In the genomic region with DNA sequence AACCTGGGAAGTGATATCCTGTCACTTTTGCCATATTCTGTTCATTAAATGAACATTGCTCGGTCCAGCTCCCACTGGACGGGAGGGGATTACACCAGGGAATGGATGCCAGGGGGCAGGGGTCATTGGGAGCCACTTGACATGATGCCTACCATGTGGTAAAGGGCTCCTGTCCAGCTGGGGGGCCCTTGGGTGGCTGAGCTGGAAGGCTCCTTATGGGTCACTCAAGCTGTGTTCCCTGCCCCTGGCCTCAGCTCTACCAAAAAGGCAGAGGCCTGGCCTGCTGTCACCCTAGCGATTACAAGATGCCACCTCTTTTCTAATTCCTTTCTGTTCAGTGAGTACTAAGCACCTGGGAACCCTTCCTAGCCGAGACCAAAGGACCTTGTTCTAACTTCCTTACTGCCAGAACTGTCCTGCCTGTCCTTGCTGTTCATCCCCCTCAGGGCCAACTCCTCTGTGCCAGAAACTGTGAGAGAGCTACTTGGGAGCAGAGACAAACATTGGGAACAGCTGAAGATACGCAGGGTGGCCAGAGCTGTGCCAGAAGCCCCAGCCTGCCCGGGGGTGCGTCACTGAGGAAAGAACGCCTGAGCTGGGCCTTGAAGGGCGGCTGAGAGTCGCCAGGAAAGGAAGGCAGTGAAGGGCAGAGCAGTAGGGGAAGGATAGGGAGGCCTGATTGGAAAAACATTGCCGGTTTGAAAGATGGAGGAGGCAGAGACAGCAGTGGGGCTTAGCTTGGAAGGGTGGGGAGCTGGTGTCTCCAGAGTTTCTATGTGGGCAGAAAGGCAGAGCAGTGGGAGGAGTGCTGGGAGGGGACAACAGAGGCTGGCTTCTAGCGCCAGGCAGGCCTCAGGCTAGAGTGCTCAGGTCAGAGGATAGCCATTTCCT, we compare ENCODE assay signal across 12 cellular contexts. TPM values are rescaled to one million over a fixed set of nuclear protein-coding genes. Genes with fewer than 3 reads are reported as not detected.
DNase-seq lines count a peak whose midpoint lies in the region; ATAC-seq, FAIRE-seq and TF ChIP-seq lines count a peak whose summit lies in the region.
"Had no signal": no experiment of that assay in that cellular context is flagged by ENCODE, and none has a peak within 500 bp of the region (broad histone marks: within the 10 kb centered on the region; RNA-seq: fewer than 3 reads in every experiment).

No MANE protein-coding gene starts in this region.

- no peak overlapping the region for H4K5ac ChIP-seq in H1 (ENCODE audit: insufficient read length, low read depth, low read length)

- peaks cover 32% of the 10 kb centered on the region for H3K4me1 Mint-ChIP-seq in CD14-positive monocyte
- H3K4me1 Mint-ChIP-seq in activated CD4-positive, alpha-beta T cell treated with anti-CD3 and anti-CD28 coated beads for 36 hours: peaks cover 10% of the 10 kb centered on the region

- H3K36me3 ChIP-seq in KOPT-K1 (ENCODE audit: insufficient read depth, low read length) (no peaks in the 10 kb centered on the region), H1 (ENCODE audit: control insufficient read depth in 2 of 4, insufficient read depth in 4 of 4, low read length in 3 of 4) (no peaks in the 10 kb centered on the region), psoas muscle (ENCODE audit: insufficient read depth in 1 of 2, low read depth in 1 of 2) (no peaks in the 10 kb centered on the region), body of pancreas (replicated peaks in 1 of 2; ENCODE audit: insufficient read depth in 1 of 2, low read depth in 2 of 2) (no peaks in the 10 kb centered on the region)

- H4K20me1 ChIP-seq in H1 (replicated peaks in 1 of 2; ENCODE audit: control insufficient read depth in 1 of 2, insufficient read depth in 2 of 2, low read length in 2 of 2): no peaks in the 10 kb centered on the region

- no peak overlapping the region for H3K4me2 ChIP-seq in H1 (ENCODE audit: insufficient read depth in 1 of 2, low read depth in 2 of 2, low read length in 2 of 2)

- no peaks in the 10 kb centered on the region for H3K79me1 ChIP-seq in H1 (ENCODE audit: low read depth, low read length)

- peaks cover 0 to 3% (median 3%) of the 10 kb centered on the region in 3 donors for H3K27me3 Mint-ChIP-seq in CD14-positive monocyte (ENCODE audit: low read depth in 3 of 3)
- H3K27me3 Mint-ChIP-seq in activated CD4-positive, alpha-beta T cell treated with anti-CD3 and anti-CD28 coated beads for 36 hours: no peaks in the 10 kb centered on the region
- H3K27me3 Mint-ChIP-seq: type B pancreatic cell had no signal

- H3K4me3 Mint-ChIP-seq in CD14-positive monocyte: no peak overlapping the region
- no peak overlapping the region for H3K4me3 Mint-ChIP-seq in activated CD4-positive, alpha-beta T cell treated with anti-CD3 and anti-CD28 coated beads for 36 hours
- H3K4me3 Mint-ChIP-seq: activated T-helper 1 cell treated with anti-CD3 and anti-CD28 coated beads, Interleukin-12 subunit alpha, Interleukin-12 subunit beta, Interleukin-2, Interleukin-4 antibody, amounts not matched to agents 30 ng/mL and 10 ng/mL and 1 ng/mL, durations not matched to agents 14 hours and 24 hours and 36 hours; type B pancreatic cell had no signal

- POLR2A ChIA-PET in H1 (lab: Charles Lee; ENCODE audit: partially characterized antibody): interaction anchor here (1.4 kb wide), 1 partner anchor 61 kb away, joined by 4 read pairs; no protein-coding TSS in a partner anchor
- POLR2A ChIA-PET in activated CD4-positive, alpha-beta T cell treated with anti-CD3 and anti-CD28 coated beads for 36 hours (lab: Charles Lee): no interaction called here

- H4K91ac ChIP-seq in H1 (replicated peaks; ENCODE audit: insufficient read length, low read length): peak overlapping the region; percentile 22

- peaks cover 33 to 48% of the 10 kb centered on the region in 2 donors for H3K36me3 Mint-ChIP-seq in CD14-positive monocyte
- H3K36me3 Mint-ChIP-seq in activated CD4-positive, alpha-beta T cell treated with anti-CD3 and anti-CD28 coated beads for 36 hours (ENCODE audit: low read depth): no peaks in the 10 kb centered on the region
- H3K36me3 Mint-ChIP-seq: type B pancreatic cell had no signal

- no peak overlapping the region for H3K18ac ChIP-seq in H1 (ENCODE audit: extremely low read depth, low read length)

- H3K27ac ChIP-seq in KOPT-K1 (ENCODE audit: low read depth, low read length, poor library complexity, severe bottlenecking): peak overlapping the region; percentile 46
- H3K27ac ChIP-seq in H1 (ENCODE audit: low read depth, low read length): no peak overlapping the region
- no peak overlapping the region for H3K27ac ChIP-seq in psoas muscle
- H3K27ac ChIP-seq in body of pancreas: no peak overlapping the region
- H3K27ac ChIP-seq: SK-N-MC had no signal

- H3K79me2 ChIP-seq in H1 (ENCODE audit: control insufficient read depth in 1 of 2, insufficient read depth in 2 of 2, low read length in 2 of 2): no peaks in the 10 kb centered on the region

- FAIRE-seq in H1 (lab: Jason Lieb, UNC): no peak

- no peak overlapping the region for H2AK5ac ChIP-seq in H1 (ENCODE audit: low read depth, low read length)

- no peak overlapping the region for H2AFZ ChIP-seq in H1 (ENCODE audit: low read length)

- TF ChIP-seq EP300 in H1 (IDR thresholded peaks at IDR 0.05; ENCODE audit: borderline replicate concordance in 1 of 2, low read depth in 2 of 2, low read length in 2 of 2): no peak

- H3K4me3 ChIP-seq in H1 (ENCODE audit: extremely low read depth in 1 of 4, insufficient read depth in 2 of 4, low read depth in 3 of 4, low read length in 4 of 4) (no peak overlapping the region), psoas muscle (no peak overlapping the region), body of pancreas (no peak overlapping the region)
- H3K4me3 ChIP-seq: SK-N-MC had no signal

- H3K14ac ChIP-seq in H1 (ENCODE audit: insufficient read length): no peak overlapping the region

- H3K4me1 ChIP-seq in H1 (replicated peaks in 1 of 4; ENCODE audit: control insufficient read depth in 3 of 4, insufficient read depth in 4 of 4, low read length in 3 of 4): 0 out of 7 replicates have a peak, but pooled peaks cover 0 to 2% (median 0%) of the 10 kb centered on the region in 4 experiments
- peaks cover 4% of the 10 kb centered on the region for H3K4me1 ChIP-seq in psoas muscle
- H3K4me1 ChIP-seq in body of pancreas: no peaks in the 10 kb centered on the region

- H2BK5ac ChIP-seq in H1 (ENCODE audit: low read depth, low read length): no peak overlapping the region

- H2BK12ac ChIP-seq in H1 (ENCODE audit: low read depth, low read length): no peak overlapping the region

- H3K23me2 ChIP-seq in H1 (ENCODE audit: low read depth, low read length): no peaks in the 10 kb centered on the region

- H3K27me3 ChIP-seq in H1 (replicated peaks in 1 of 4; ENCODE audit: control insufficient read depth in 3 of 4, extremely low read depth in 1 of 4, insufficient read depth in 3 of 4, low read length in 3 of 4) (no peaks in the 10 kb centered on the region), psoas muscle (ENCODE audit: insufficient read depth in 3 of 3, low read length in 2 of 3) (no peaks in the 10 kb centered on the region), body of pancreas (no peaks in the 10 kb centered on the region)

- peak overlapping the region; percentile 33 to 87 (median 65) for H3K27ac Mint-ChIP-seq in CD14-positive monocyte
- no peak overlapping the region for H3K27ac Mint-ChIP-seq in activated CD4-positive, alpha-beta T cell treated with anti-CD3 and anti-CD28 coated beads for 36 hours
- H3K27ac Mint-ChIP-seq: activated T-helper 1 cell treated with anti-CD3 and anti-CD28 coated beads, Interleukin-12 subunit alpha, Interleukin-12 subunit beta, Interleukin-2, Interleukin-4 antibody, amounts not matched to agents 30 ng/mL and 10 ng/mL and 1 ng/mL, durations not matched to agents 14 hours and 24 hours and 36 hours; type B pancreatic cell had no signal

- intact Hi-C loops in CD14-positive monocyte (cut with micrococcal nuclease): loop anchor here (5.0 to 10.0 kb wide), 3 partner anchors 65 to 353 kb away; no protein-coding TSS in a partner anchor
- intact Hi-C loops in psoas muscle (cut with DNase I): loop anchor here (2.0 to 10.0 kb wide), 5 partner anchors 67 to 515 kb away; no protein-coding TSS in a partner anchor
- intact Hi-C loops in activated CD4-positive, alpha-beta T cell treated with anti-CD3 and anti-CD28 coated beads for 36 hours (cut with DNase I, micrococcal nuclease): loop anchor here (2.0 to 5.0 kb wide), 2 partner anchors 350 to 517 kb away; no protein-coding TSS in a partner anchor
- intact Hi-C loops in body of pancreas (cut with DNase I): loop anchor here (10.0 kb wide), 1 partner anchor 63 kb away; no protein-coding TSS in a partner anchor

- H2BK120ac ChIP-seq in H1 (replicated peaks; ENCODE audit: low read depth, low read length): no peak overlapping the region

- TF ChIP-seq CTCF in CD14-positive monocyte (IDR thresholded peaks at IDR 0.05) (no peak), H1 (IDR thresholded peaks at IDR 0.05; ENCODE audit: control extremely low read depth in 1 of 3, insufficient read depth in 1 of 3, low read depth in 1 of 3, low read length in 3 of 3) (no peak), psoas muscle (IDR thresholded peaks at IDR 0.05) (no peak), body of pancreas (IDR thresholded peaks at IDR 0.05) (no peak)

- no peak overlapping the region for H2BK15ac ChIP-seq in H1 (ENCODE audit: low read length)

- H3K56ac ChIP-seq in H1 (replicated peaks; ENCODE audit: insufficient read length, low read depth, low read length): no peak overlapping the region

- CTCF ChIA-PET in H1 (lab: Charles Lee; ENCODE audit: partially characterized antibody): interaction anchor here (0.5 to 6.0 kb wide), 33 partner anchors 8 to 522 kb away, joined by 3 to 94 read pairs (median 4); partner anchors contain the start of gene UVRAG
- CTCF ChIA-PET in activated CD4-positive, alpha-beta T cell treated with anti-CD3 and anti-CD28 coated beads for 36 hours (lab: Charles Lee): interaction anchor here (0.6 to 4.3 kb wide), 24 partner anchors 8 to 1519 kb away, joined by 3 to 79 read pairs (median 4); partner anchors contain the start of genes DGAT2 and UVRAG

- H3K9ac ChIP-seq in H1 (replicated peaks in 1 of 4; ENCODE audit: extremely low read depth in 1 of 4, low read depth in 3 of 4, low read length in 3 of 4): no peak overlapping the region

- no peaks in the 10 kb centered on the region for H3K9me3 Mint-ChIP-seq in CD14-positive monocyte
- no peaks in the 10 kb centered on the region for H3K9me3 Mint-ChIP-seq in activated CD4-positive, alpha-beta T cell treated with anti-CD3 and anti-CD28 coated beads for 36 hours (ENCODE audit: low read depth)
- H3K9me3 Mint-ChIP-seq: activated T-helper 1 cell treated with anti-CD3 and anti-CD28 coated beads, Interleukin-12 subunit alpha, Interleukin-12 subunit beta, Interleukin-2, Interleukin-4 antibody, amounts not matched to agents 30 ng/mL and 10 ng/mL and 1 ng/mL, durations not matched to agents 14 hours and 24 hours and 36 hours; type B pancreatic cell had no signal

- H3K4ac ChIP-seq in H1 (replicated peaks; ENCODE audit: insufficient read length, low read depth, low read length): no peak overlapping the region

- 90% methylated on average over 12 of the region's 12 CpGs; no CpG with 5 or more reads in 1 of the 2 experiments for WGBS in H1 (ENCODE audit: extremely low coverage in 1 of 2, insufficient coverage in 1 of 2, insufficient read length in 1 of 2, insufficient replicate concordance in 2 of 2, low coverage in 1 of 2, low lambda C conversion rate in 2 of 2, missing lambda C conversion rate in 1 of 2), 2 experiments
- 59 to 77% (median 63%) methylated on average over 12 of the region's 12 CpGs for WGBS in psoas muscle, 3 donors
- WGBS in body of pancreas, 2 donors: 81 to 88% methylated on average over 12 of the region's 12 CpGs

- peak; percentile 38 for DNase-seq in CD14-positive monocyte (ENCODE audit: low spot score)
- DNase-seq in H1 (ENCODE audit: low read depth in 1 of 2, low spot score in 2 of 2): no peak
- no peak for DNase-seq in psoas muscle
- no peak for DNase-seq in NCI-H510A treated with DMSO at 0.1 percent for 48 hours (lab: John Stamatoyannopoulos, UW)
- no peak for DNase-seq in activated CD4-positive, alpha-beta T cell treated with anti-CD3 and anti-CD28 coated beads for 36 hours
- no peak for DNase-seq in body of pancreas
- DNase-seq: NCI-H1436 treated with DMSO at 0.1 percent for 48 hours had no signal

- TF ChIP-seq RAD21 in H1 (IDR thresholded peaks at IDR 0.05 in 1 of 2, conservative IDR thresholded peaks at IDR 0.05 in 1 of 2; ENCODE audit: low read depth in 2 of 2, low read length in 2 of 2): no peak

- ATAC-seq in psoas muscle: peak; percentile 28 to 42 (median 38)
- no peak for ATAC-seq in GM21786 (IDR thresholded peaks at IDR 0.05; ENCODE audit: unreplicated experiment)
- no peak for ATAC-seq in activated CD4-positive, alpha-beta T cell treated with anti-CD3 and anti-CD28 coated beads for 36 hours
- ATAC-seq in body of pancreas: no peak

- H3K23ac ChIP-seq in H1 (ENCODE audit: insufficient read length): no peak overlapping the region

- no peak for TF ChIP-seq POLR2A in H1 (IDR thresholded peaks at IDR 0.05; ENCODE audit: control extremely low read depth in 1 of 2, low read depth in 2 of 2, low read length in 2 of 2)
- TF ChIP-seq POLR2A in body of pancreas (IDR thresholded peaks at IDR 0.05): no peak

- no peak overlapping the region for H2BK20ac ChIP-seq in H1 (ENCODE audit: low read length)

- peak overlapping the region; percentile 74 for H4K8ac ChIP-seq in H1 (ENCODE audit: extremely low read depth, insufficient read depth, low read length)

- no peaks in the 10 kb centered on the region for H3K9me3 ChIP-seq in KOPT-K1 (ENCODE audit: insufficient read depth, low read length, poor library complexity, severe bottlenecking)
- H3K9me3 ChIP-seq in H1 (ENCODE audit: insufficient read depth in 2 of 2, low read depth in 1 of 2, low read length in 1 of 2): no peaks in the 10 kb centered on the region
- H3K9me3 ChIP-seq in psoas muscle: no peaks in the 10 kb centered on the region
- no peaks in the 10 kb centered on the region for H3K9me3 ChIP-seq in body of pancreas

RNA-seq across cellular contexts. Expression of gene UVRAG, which starts 12.7 kb away (rescaled TPM):
- polyA plus RNA-seq in CD14-positive monocyte: 10 to 100 TPM; 13.7 to 20.0 TPM
- total RNA-seq in H1 (2021; fragmentation: NEBNext Ultra II Directional; extraction: Animal tissue kit (Norgen Biotek cat#: 25700)): 10.4 and 14.7 TPM in 2 replicates
- 4.6 and 5.5 TPM in 2 replicates for polyA plus RNA-seq in H1 (2011; rRNA removed)
- 5.7 TPM for polyA plus RNA-seq in H1 (2011; cell fraction: cytosol; rRNA removed)
- polyA plus RNA-seq in H1 (2011; cell fraction: nucleus; rRNA removed): 9.4 TPM
- polyA plus RNA-seq in H1 (2012, experiment 1 of 2): 6.5 to 9.0 TPM (median 7.1 TPM) in 4 replicates
- 0.81 TPM for polyA plus RNA-seq in H1 (2012, experiment 2 of 2)
- polyA plus RNA-seq in H1 (2013, experiment 1 of 2): 4.8 TPM
- polyA plus RNA-seq in H1 (2013, experiment 2 of 2): 5.5 TPM
- 17.3 and 22.6 TPM in 2 replicates for polyA minus RNA-seq in H1 (2011; rRNA and poly(A)+ RNA removed)
- polyA minus RNA-seq in H1 (2011; cell fraction: cytosol; rRNA and poly(A)+ RNA removed): 8.7 TPM
- 51.7 TPM for polyA minus RNA-seq in H1 (2011; cell fraction: nucleus; rRNA and poly(A)+ RNA removed)
- 10 to 100 TPM; 11.6 to 16.2 (median 14.2) TPM for total RNA-seq in psoas muscle
- 10 to 100 TPM in 1 of 3 donors, 1 to 10 TPM in 2; 6.2 to 16.8 (median 9.2) TPM for polyA plus RNA-seq in psoas muscle
- total RNA-seq in activated CD4-positive, alpha-beta T cell treated with anti-CD3 and anti-CD28 coated beads for 36 hours: 10 to 100 TPM; 11.4 to 13.4 TPM
- total RNA-seq in body of pancreas: 10 to 100 TPM; 10.9 to 31.0 TPM

RNA-seq across cellular contexts. Expression of gene DGAT2, which starts 33.7 kb away (rescaled TPM):
- polyA plus RNA-seq in CD14-positive monocyte: 10 to 100 TPM in 1 of 2 donors, 1 to 10 TPM in 1; 7.0 to 18.4 TPM
- total RNA-seq in H1 (2021; fragmentation: NEBNext Ultra II Directional; extraction: Animal tissue kit (Norgen Biotek cat#: 25700)): 2.6 and 3.2 TPM in 2 replicates
- 5.9 and 8.5 TPM in 2 replicates for polyA plus RNA-seq in H1 (2011; rRNA removed)
- 8.6 TPM for polyA plus RNA-seq in H1 (2011; cell fraction: cytosol; rRNA removed)
- 9.8 TPM for polyA plus RNA-seq in H1 (2011; cell fraction: nucleus; rRNA removed)
- 3.8 to 6.2 TPM (median 5.1 TPM) in 4 replicates for polyA plus RNA-seq in H1 (2012, experiment 1 of 2)
- 4.5 TPM for polyA plus RNA-seq in H1 (2012, experiment 2 of 2)
- 2.2 TPM for polyA plus RNA-seq in H1 (2013, experiment 1 of 2)
- 2.6 TPM for polyA plus RNA-seq in H1 (2013, experiment 2 of 2)
- polyA minus RNA-seq in H1 (2011; rRNA and poly(A)+ RNA removed): 10.7 and 12.8 TPM in 2 replicates
- polyA minus RNA-seq in H1 (2011; cell fraction: cytosol; rRNA and poly(A)+ RNA removed): 3.8 TPM
- 3.4 TPM for polyA minus RNA-seq in H1 (2011; cell fraction: nucleus; rRNA and poly(A)+ RNA removed)
- 1 to 10 TPM; 1.1 to 6.7 (median 3.4) TPM for total RNA-seq in psoas muscle
- 10 to 100 TPM in 1 of 3 donors, 1 to 10 TPM in 2; 1.2 to 14.1 (median 3.0) TPM for polyA plus RNA-seq in psoas muscle
- total RNA-seq in activated CD4-positive, alpha-beta T cell treated with anti-CD3 and anti-CD28 coated beads for 36 hours: 1 to 10 TPM; 1.4 to 1.5 TPM
- total RNA-seq in body of pancreas: 10 to 100 TPM in 1 of 2 donors, 1 to 10 TPM in 1; 9.3 to 38.6 TPM

Comparison
In these comparisons a context has a peak if more than half of its experiments do, and no peak if none do; other contexts are left out.
1. ATAC-seq: peak in psoas muscle (4 of 4); none in GM21786 (single experiment), activated CD4-positive, alpha-beta T cell treated with anti-CD3 and anti-CD28 coated beads for 36 hours (single experiment) and body of pancreas (single experiment).